In the genomic region with DNA sequence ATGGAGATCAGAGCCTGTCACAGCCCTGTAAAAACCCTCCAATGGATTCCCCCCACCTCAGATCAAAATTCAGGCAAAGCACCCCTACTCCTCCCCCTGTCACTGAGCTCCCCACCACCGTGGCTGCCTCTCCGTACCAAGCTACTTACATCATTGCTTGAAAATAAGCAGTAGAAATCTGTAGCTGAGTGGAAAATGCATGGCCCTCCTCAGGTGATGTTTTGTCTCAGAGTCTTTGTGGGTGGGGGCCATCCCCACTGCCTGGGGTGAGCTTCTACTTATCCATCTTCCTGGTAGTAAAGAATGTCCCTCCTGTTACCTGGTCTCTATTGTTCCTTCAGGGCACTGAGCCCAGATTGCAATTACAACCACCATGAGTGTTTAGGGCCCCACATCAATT, we compare ENCODE assay signal across 26 cellular contexts. TPM values are rescaled to one million over a fixed set of nuclear protein-coding genes. Genes with fewer than 3 reads are reported as not detected.
"Had no signal": no experiment of that assay in that cellular context is flagged by ENCODE, and none has a peak within 500 bp of the region (broad histone marks: within the 10 kb centered on the region; RNA-seq: fewer than 3 reads in every experiment).

No MANE protein-coding gene starts in this region.

- H3K9me3 Mint-ChIP-seq: activated CD8-positive, alpha-beta T cell treated with anti-CD3 and anti-CD28 coated beads for 36 hours; activated naive CD4-positive, alpha-beta T cell treated with anti-CD3 and anti-CD28 coated beads for 36 hours; activated T-helper 17 cell treated with anti-CD3 and anti-CD28 coated beads, Interleukin-2, amount 50 U/mL, for 72 hours; brain had no signal

- H3K27me3 ChIP-seq: SJCRH30 had no signal

- H3K4me3 ChIP-seq: SJCRH30 had no signal

- DNase-seq: activated CD4-positive, alpha-beta T cell treated with anti-CD3 and anti-CD28 coated beads for 4 hours; activated CD8-positive, alpha-beta T cell treated with anti-CD3 and anti-CD28 coated beads for 36 hours; activated gamma-delta T cell; activated naive CD4-positive, alpha-beta T cell treated with anti-CD3 and anti-CD28 coated beads for 36 hours; activated T-cell treated with anti-CD3 and anti-CD28 coated beads for 4 hours; activated T-cell treated with anti-CD3 and anti-CD28 coated beads, Interleukin-2, amount 50 U/mL, for 48 hours; amygdala; MM.1S; NCI-H1105; NCI-H1436 treated with DMSO at 0.1 percent for 48 hours; NCI-H1930; NCI-H2107; NCI-H2171 treated with DMSO at 0.1 percent for 48 hours; NCI-H226; NCI-H526; NCI-H82; SJCRH30; SK-N-SH; T-helper 1 cell had no signal

- H3K36me3 Mint-ChIP-seq: activated naive CD8-positive, alpha-beta T cell; brain had no signal

- H3K36me3 ChIP-seq: SJCRH30 had no signal

- H3K4me3 Mint-ChIP-seq: activated CD8-positive, alpha-beta T cell treated with anti-CD3 and anti-CD28 coated beads for 36 hours; activated naive CD4-positive, alpha-beta T cell treated with anti-CD3 and anti-CD28 coated beads for 36 hours; activated naive CD8-positive, alpha-beta T cell; activated T-helper 17 cell treated with anti-CD3 and anti-CD28 coated beads, Interleukin-2, amount 50 U/mL, for 72 hours; brain had no signal

- ATAC-seq: activated CD8-positive, alpha-beta T cell treated with anti-CD3 and anti-CD28 coated beads for 36 hours; activated T-helper 17 cell treated with anti-CD3 and anti-CD28 coated beads, Interleukin-2, amount 50 U/mL, for 72 hours had no signal

- H3K27ac Mint-ChIP-seq: activated CD8-positive, alpha-beta T cell treated with anti-CD3 and anti-CD28 coated beads for 36 hours; activated naive CD4-positive, alpha-beta T cell treated with anti-CD3 and anti-CD28 coated beads for 36 hours; activated naive CD8-positive, alpha-beta T cell; activated T-helper 17 cell treated with anti-CD3 and anti-CD28 coated beads, Interleukin-2, amount 50 U/mL, for 72 hours; brain had no signal

- H3K4me1 Mint-ChIP-seq: activated T-helper 17 cell treated with anti-CD3 and anti-CD28 coated beads, Interleukin-2, amount 50 U/mL, for 72 hours; brain had no signal

- H3K9me3 ChIP-seq: SJCRH30, SK-N-SH had no signal

- H3K27ac ChIP-seq: SJCRH30, VCaP had no signal

RNA-seq across cellular contexts. Expression of a gene that starts 34.5 kb away (rescaled TPM):
- total RNA-seq: activated CD8-positive, alpha-beta T cell treated with anti-CD3 and anti-CD28 coated beads for 36 hours; activated naive CD4-positive, alpha-beta T cell treated with anti-CD3 and anti-CD28 coated beads for 36 hours; activated T-helper 17 cell treated with anti-CD3 and anti-CD28 coated beads, Interleukin-2, amount 50 U/mL, for 72 hours; NCI-H460; OCI-LY7; SJCRH30; T-helper 2 cell treated with Interferon-gamma antibody and Interleukin-4, amounts not matched to agents 100 ng/mL and 5 ng/mL, for 36 hours had no signal
